27 cellular contexts compared by ENCODE assay signal in genomic region chr7:79980376-79980775, GRCh38.
"Had no signal": no experiment of that assay in that cellular context is flagged by ENCODE, and none has a peak within 500 bp of the region (broad histone marks: within the 10 kb centered on the region; RNA-seq: fewer than 3 reads in every experiment).

No MANE protein-coding gene starts in this region.

- H3K4me2 ChIP-seq: KMS-11 had no signal

- H3K9ac ChIP-seq: KMS-11 had no signal

- H3K27me3 Mint-ChIP-seq: activated B cell treated with CpG ODN at 0.5 μM for 24 hours; activated CD4-positive, alpha-beta memory T cell treated with anti-CD3 and anti-CD28 coated beads, Interleukin-2, amount 10 ng/mL, durations not matched to agents 7 days and 5 days; activated naive CD4-positive, alpha-beta T cell treated with anti-CD3 and anti-CD28 coated beads, Interleukin-2, amount 10 ng/mL, durations not matched to agents 7 days and 5 days; activated naive CD8-positive, alpha-beta T cell treated with anti-CD3 and anti-CD28 coated beads, Interleukin-2, amount 10 ng/mL, durations not matched to agents 7 days and 5 days; central memory CD8-positive, alpha-beta T cell; IgD-negative memory B cell; T-helper 17 cell had no signal

- H3K9me3 ChIP-seq: ascending aorta, body of pancreas, SJCRH30 had no signal

- H3K27ac Mint-ChIP-seq: activated B cell treated with CpG ODN at 0.5 μM for 24 hours; activated CD4-positive, alpha-beta memory T cell treated with anti-CD3 and anti-CD28 coated beads, Interleukin-2, amount 10 ng/mL, durations not matched to agents 7 days and 5 days; activated naive CD4-positive, alpha-beta T cell treated with anti-CD3 and anti-CD28 coated beads, Interleukin-2, amount 10 ng/mL, durations not matched to agents 7 days and 5 days; activated naive CD8-positive, alpha-beta T cell treated with anti-CD3 and anti-CD28 coated beads, Interleukin-2, amount 10 ng/mL, durations not matched to agents 7 days and 5 days; activated T-cell treated with anti-CD3 and anti-CD28 coated beads, Interleukin-2, amount 50 U/mL, for 72 hours; activated T-helper 2 cell treated with anti-CD3 and anti-CD28 coated beads, Interferon-gamma antibody, Interleukin-2, Interleukin-4, amounts not matched to agents 10 μg/mL and 5 μg/mL and 100 μg/mL, durations not matched to agents 14 hours and 24 hours and 36 hours; IgD-negative memory B cell; T-helper 17 cell had no signal

- H3K27ac ChIP-seq: ascending aorta, body of pancreas, KMS-11, SJCRH30 had no signal

- H3K4me3 Mint-ChIP-seq: activated B cell treated with CpG ODN at 0.5 μM for 24 hours; activated CD4-positive, alpha-beta memory T cell treated with anti-CD3 and anti-CD28 coated beads, Interleukin-2, amount 10 ng/mL, durations not matched to agents 7 days and 5 days; activated naive CD4-positive, alpha-beta T cell treated with anti-CD3 and anti-CD28 coated beads, Interleukin-2, amount 10 ng/mL, durations not matched to agents 7 days and 5 days; activated naive CD8-positive, alpha-beta T cell treated with anti-CD3 and anti-CD28 coated beads, Interleukin-2, amount 10 ng/mL, durations not matched to agents 7 days and 5 days; activated T-cell treated with anti-CD3 and anti-CD28 coated beads, Interleukin-2, amount 50 U/mL, for 72 hours; central memory CD8-positive, alpha-beta T cell; IgD-negative memory B cell; T-helper 17 cell had no signal

- H3K36me3 ChIP-seq: ascending aorta, SJCRH30 had no signal

- H3K4me3 ChIP-seq: ascending aorta, body of pancreas, SJCRH30 had no signal

- H3K27me3 ChIP-seq: ascending aorta, body of pancreas, SJCRH30 had no signal

- H3K4me1 ChIP-seq: ascending aorta, body of pancreas had no signal

- H3K36me3 Mint-ChIP-seq: activated naive CD4-positive, alpha-beta T cell treated with anti-CD3 and anti-CD28 coated beads, Interleukin-2, amount 10 ng/mL, durations not matched to agents 7 days and 5 days; IgD-negative memory B cell had no signal

- DNase-seq: activated B cell treated with CpG ODN at 0.5 μM for 24 hours; activated CD4-positive, alpha-beta memory T cell treated with anti-CD3 and anti-CD28 coated beads, Interleukin-2, amount 10 ng/mL, durations not matched to agents 7 days and 5 days; activated CD4-positive, alpha-beta T cell treated with anti-CD3 and anti-CD28 coated beads, Interleukin-2, amount 50 U/mL, for 1 hour; activated gamma-delta T cell treated with Interleukin-2 at 50 U/mL for 16 hours; activated naive CD4-positive, alpha-beta T cell treated with anti-CD3 and anti-CD28 coated beads, Interleukin-2, amount 10 ng/mL, durations not matched to agents 7 days and 5 days; activated naive CD8-positive, alpha-beta T cell treated with anti-CD3 and anti-CD28 coated beads, Interleukin-2, amount 10 ng/mL, durations not matched to agents 7 days and 5 days; activated T-cell treated with anti-CD3 and anti-CD28 coated beads, Interleukin-2, amount 50 U/mL, for 72 hours; amniotic stem cell; body of pancreas; NCI-H1092; NCI-H1417; NCI-H1930; NCI-H2171 treated with DMSO at 0.1 percent for 48 hours; NCI-H510A treated with DMSO at 0.1 percent for 48 hours; NCI-H69; NK-92 treated with Interleukin-12 subunit alpha and Interleukin-12 subunit beta, amount 100 ng/mL, for 24 hours; OCI-M1; Right ventricle myocardium superior; RPMI8226; SJCRH30; T-helper 17 cell; T-helper 9 cell had no signal

- H3K4me1 Mint-ChIP-seq: activated B cell treated with CpG ODN at 0.5 μM for 24 hours; activated CD4-positive, alpha-beta memory T cell treated with anti-CD3 and anti-CD28 coated beads, Interleukin-2, amount 10 ng/mL, durations not matched to agents 7 days and 5 days; central memory CD8-positive, alpha-beta T cell; IgD-negative memory B cell; T-helper 17 cell had no signal
